In the genomic region with DNA sequence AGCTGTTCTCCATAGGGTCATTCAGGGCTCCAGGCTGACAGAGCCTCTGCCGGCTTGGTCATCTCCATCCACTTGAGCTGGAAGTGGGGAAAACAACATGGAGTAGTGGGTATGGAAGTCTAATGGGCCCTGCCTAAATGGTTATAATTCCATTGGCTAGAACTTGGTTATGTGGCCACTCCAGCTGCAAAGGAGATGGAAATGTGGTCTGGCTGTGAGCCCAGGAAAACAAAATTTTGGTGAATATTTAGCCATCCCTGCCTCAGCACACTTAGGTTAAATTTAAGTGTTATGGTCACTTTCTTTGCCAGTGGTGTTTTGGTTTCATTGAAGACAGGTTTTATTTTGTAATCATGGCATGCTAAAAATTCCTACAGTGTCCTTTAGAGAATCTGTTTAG, we compare ENCODE assay signal across 10 cellular contexts.
DNase-seq lines count a peak whose midpoint lies in the region; ATAC-seq, FAIRE-seq and TF ChIP-seq lines count a peak whose summit lies in the region.
"Had no signal": no experiment of that assay in that cellular context is flagged by ENCODE, and none has a peak within 500 bp of the region (broad histone marks: within the 10 kb centered on the region; RNA-seq: fewer than 3 reads in every experiment).

No MANE protein-coding gene starts in this region.

- TF ChIP-seq EP300 in upper lobe of left lung (IDR thresholded peaks at IDR 0.05): no peak

- intact Hi-C loops in heart left ventricle (cut with DNase I) (loop anchor here in 2 of 10 donors (5.0 kb wide), 3 partner anchors 50 to 710 kb away; no protein-coding TSS in a partner anchor), left ventricle myocardium superior (cut with micrococcal nuclease) (no loop called here)

- ATAC-seq in heart left ventricle: peak in 1 of 4 donors; percentile 8
- no peak for ATAC-seq in left ventricle myocardium superior
- peak; percentile 51 for ATAC-seq in left lobe of liver
- ATAC-seq in upper lobe of left lung (ENCODE audit: low FRiP score in 2 of 2): no peak
- ATAC-seq in foreskin keratinocyte: no peak

- H3K27me3 ChIP-seq in heart left ventricle (no peaks in the 10 kb centered on the region), upper lobe of left lung (no peaks in the 10 kb centered on the region), foreskin keratinocyte (no peaks in the 10 kb centered on the region), small intestine (ENCODE audit: control insufficient read depth in 2 of 2, insufficient read depth in 2 of 2, low read length in 2 of 2) (no peaks in the 10 kb centered on the region)
- H3K27me3 ChIP-seq: BLaER1 treated with 17β-estradiol and CSF1 and Interleukin-3, amounts not matched to agents 10 nM and 100 nM had no signal

- TF ChIP-seq POLR2A in heart left ventricle (IDR thresholded peaks at IDR 0.05) (no peak), upper lobe of left lung (IDR thresholded peaks at IDR 0.05) (no peak)

- H3K4me1 ChIP-seq in heart left ventricle (peaks cover 0 to 71% (median 57%) of the 10 kb centered on the region in 12 donors), upper lobe of left lung (peaks cover 26 to 49% (median 31%) of the 10 kb centered on the region in 4 donors), foreskin keratinocyte (no peaks in the 10 kb centered on the region), small intestine (ENCODE audit: control insufficient read depth in 2 of 2, insufficient read depth in 1 of 2, low read depth in 1 of 2, low read length in 1 of 2) (peaks cover 0 to 2% of the 10 kb centered on the region in 2 donors)

- H3K36me3 ChIP-seq in heart left ventricle (peaks cover 0 to 38% (median 25%) of the 10 kb centered on the region in 9 donors), upper lobe of left lung (peaks cover 7 to 41% (median 16%) of the 10 kb centered on the region in 4 donors), small intestine (ENCODE audit: control insufficient read depth in 2 of 2, insufficient read depth in 2 of 2, low read length in 2 of 2) (peaks cover 6% of the 10 kb centered on the region in 2 donors)

- FAIRE-seq in small intestine (lab: Jason Lieb, UNC): no peak
- FAIRE-seq: HTR-8/SVneo had no signal

- H3K27ac ChIP-seq in heart left ventricle: peak overlapping the region in 8 of 12 donors; percentile 49 to 85 (median 62)
- peak overlapping the region; percentile 18 to 74 (median 30) for H3K27ac ChIP-seq in upper lobe of left lung
- no peak overlapping the region for H3K27ac ChIP-seq in foreskin keratinocyte
- H3K27ac ChIP-seq in small intestine (ENCODE audit: low read depth in 1 of 2, low read length in 1 of 2): no peak overlapping the region
- H3K27ac ChIP-seq: BLaER1 treated with 17β-estradiol and CSF1 and Interleukin-3, amounts not matched to agents 10 nM and 100 nM had no signal

- 64 to 69% (median 69%) methylated on average over 1 of the region's 1 CpG for WGBS in heart left ventricle, 4 donors
- WGBS in upper lobe of left lung, 2 donors: 77% methylated on average over 1 of the region's 1 CpG; no CpG with 5 or more reads in 1 of the 2 donors
- WGBS in small intestine, 3 donors: 81 to 100% (median 86%) methylated on average over 1 of the region's 1 CpG

- DNase-seq in heart left ventricle (no peak), left ventricle myocardium superior (no peak), astrocyte of the hippocampus (ENCODE audit: low read depth, low spot score) (peak; percentile 89), left lobe of liver (ENCODE audit: low spot score) (no peak), upper lobe of left lung (no peak), foreskin keratinocyte (no peak), activated gamma-delta T cell treated with Interleukin-2 at 50 U/mL for 16 hours (no peak), small intestine (no peak)

- H3K9me3 ChIP-seq in heart left ventricle (no peaks in the 10 kb centered on the region), upper lobe of left lung (no peaks in the 10 kb centered on the region), small intestine (ENCODE audit: control insufficient read depth, low read depth) (no peaks in the 10 kb centered on the region)
- H3K9me3 ChIP-seq: BLaER1 treated with 17β-estradiol and CSF1 and Interleukin-3, amounts not matched to agents 10 nM and 100 nM had no signal

- no peak for TF ChIP-seq CTCF in heart left ventricle (IDR thresholded peaks at IDR 0.05)
- no peak for TF ChIP-seq CTCF in upper lobe of left lung (IDR thresholded peaks at IDR 0.05)
- TF ChIP-seq CTCF in foreskin keratinocyte (conservative IDR thresholded peaks at IDR 0.05): no peak

- H3K4me3 ChIP-seq in heart left ventricle (no peak overlapping the region), upper lobe of left lung (no peak overlapping the region), small intestine (ENCODE audit: low read depth in 1 of 2, low read length in 2 of 2) (no peak overlapping the region)
- H3K4me3 ChIP-seq: BLaER1 treated with 17β-estradiol and CSF1 and Interleukin-3, amounts not matched to agents 10 nM and 100 nM had no signal

Comparison
In these comparisons a context has a peak if more than half of its experiments do, and no peak if none do; other contexts are left out.
1. H3K27ac ChIP-seq: peak in heart left ventricle (8 of 12) and upper lobe of left lung (4 of 4); none in foreskin keratinocyte (single experiment) and small intestine (0 of 2).